17 cellular contexts compared by ENCODE assay signal in the genomic region with DNA sequence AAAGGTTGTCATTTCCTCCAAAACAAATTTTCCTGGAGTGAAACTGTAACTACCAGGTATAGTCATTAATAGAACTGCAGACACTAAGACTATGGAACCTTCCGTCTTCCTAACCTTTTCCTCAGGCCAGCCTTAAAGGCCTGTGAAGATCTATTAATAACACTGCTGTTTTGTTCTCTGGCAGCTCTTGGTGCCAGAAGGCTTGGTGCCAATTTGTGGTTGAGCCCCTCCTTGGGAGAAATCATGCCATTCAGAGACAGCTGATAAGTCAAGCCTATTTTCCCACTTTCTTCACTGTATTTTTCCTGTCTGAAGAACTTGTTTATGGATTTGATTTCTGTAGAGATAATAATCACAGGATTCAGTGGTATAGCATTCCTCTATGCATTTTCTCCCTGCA.
A peak's percentile ranks its signal among the peaks of the same experiment; 100 is the strongest.
DNase-seq lines count a peak whose midpoint lies in the region; ATAC-seq lines count a peak whose summit lies in the region.
"Had no signal": no experiment of that assay in that cellular context is flagged by ENCODE, and none has a peak within 500 bp of the region (broad histone marks: within the 10 kb centered on the region; RNA-seq: fewer than 3 reads in every experiment).

No MANE protein-coding gene starts in this region.

- DNase-seq in DMS79 treated with DMSO at 0.1 percent for 48 hours (lab: John Stamatoyannopoulos, UW) = peak; percentile 83
- peak; percentile 39 for DNase-seq in NCI-H226
- peak; percentile 7 for DNase-seq in dermis blood vessel endothelial cell
- peak; percentile 29 for DNase-seq in renal cortical epithelial cell (ENCODE audit: low read depth)
- no peak for DNase-seq in NCI-H2227 treated with DMSO at 0.1 percent for 48 hours (lab: John Stamatoyannopoulos, UW)
- DNase-seq in NCI-H1092 (lab: John Stamatoyannopoulos, UW) = no peak
- DNase-seq: activated effector memory CD4-positive, alpha-beta T cell treated with anti-CD3 and anti-CD28 coated beads, Interleukin-2, amount 50 U/mL, for 16 hours; aorta; GM23248; Kasumi-1; naive thymus-derived CD4-positive, alpha-beta T cell; NCI-H2029; NCI-H774; stomach; T-helper 1 cell had no signal

- ATAC-seq in GM21526 (IDR thresholded peaks at IDR 0.05; ENCODE audit: low FRiP score, unreplicated experiment) = no peak
- ATAC-seq: left lung; naive thymus-derived CD4-positive, alpha-beta T cell had no signal

Comparison
In these comparisons a context has a peak if more than half of its experiments do, and no peak if none do; other contexts are left out.
1. DNase-seq: peak in DMS79 treated with DMSO at 0.1 percent for 48 hours (single experiment), NCI-H226 (single experiment), dermis blood vessel endothelial cell (single experiment) and renal cortical epithelial cell (single experiment); none in NCI-H2227 treated with DMSO at 0.1 percent for 48 hours (single experiment) and NCI-H1092 (single experiment).